In the genomic region with DNA sequence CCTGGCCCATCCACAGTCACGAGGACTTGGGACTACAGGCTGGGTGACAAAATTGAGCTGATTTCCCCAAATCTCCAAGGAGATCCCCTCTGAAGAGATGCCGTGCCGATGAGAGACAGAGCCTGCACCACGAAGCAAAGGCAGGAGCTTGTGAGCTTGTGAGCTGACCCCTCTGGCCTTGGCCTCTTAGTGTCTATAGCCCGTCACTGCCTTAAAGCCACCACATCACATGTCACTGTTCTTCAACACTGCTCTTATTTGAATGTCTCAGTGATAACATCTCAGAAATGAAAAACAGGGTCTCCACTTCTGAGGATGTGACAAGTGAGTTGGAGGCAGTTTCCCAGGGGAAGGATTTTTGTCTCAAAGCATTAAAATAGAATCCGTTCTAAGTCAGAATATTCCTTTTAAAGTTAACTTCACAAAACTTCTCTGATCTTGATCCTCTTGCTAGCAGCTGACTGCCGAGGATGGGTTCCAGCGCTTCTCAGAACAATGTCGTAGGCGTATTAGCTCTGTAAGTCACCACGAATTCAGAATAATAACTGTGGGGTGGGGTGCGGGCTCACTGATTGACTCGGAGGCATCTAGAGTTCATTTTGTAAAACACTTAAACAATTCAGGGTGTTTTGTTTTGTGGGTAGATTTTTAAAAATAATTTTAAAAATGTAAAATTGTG, we compare ENCODE assay signal across 8 cellular contexts. TPM values are rescaled to one million over a fixed set of nuclear protein-coding genes. Genes with fewer than 3 reads are reported as not detected.
DNase-seq lines count a peak whose midpoint lies in the region; ATAC-seq and TF ChIP-seq lines count a peak whose summit lies in the region.

No MANE protein-coding gene starts in this region.

- TF ChIP-seq CTCF in fibroblast of the aortic adventitia (IDR thresholded peaks at IDR 0.05; ENCODE audit: insufficient read depth, low read length), result no peak

- peak; percentile 80 to 86 for DNase-seq in activated CD4-positive, alpha-beta T cell treated with anti-CD3 and anti-CD28 coated beads, Interleukin-2, amount 50 U/mL, for 48 hours
- DNase-seq in fibroblast of the aortic adventitia (ENCODE audit: low read depth), result peak; percentile 79
- peak; percentile 48 to 72 (median 67) for DNase-seq in stimulated activated CD4-positive, alpha-beta T cell treated with anti-CD3 and anti-CD28 coated beads, TNF-alpha, amount 100 ng/mL, for 24 hours (ENCODE audit: low read depth in 3 of 3)
- DNase-seq in NCI-H1417 treated with DMSO at 0.1 percent for 48 hours (lab: John Stamatoyannopoulos, UW), result no peak
- DNase-seq in NCI-H2227 (lab: John Stamatoyannopoulos, UW; ENCODE audit: unreplicated experiment), result no peak
- no peak for DNase-seq in HuH-7 (ENCODE audit: low spot score)
- no peak for DNase-seq in NCI-H146 (lab: John Stamatoyannopoulos, UW)

- peak; percentile 38 for ATAC-seq in HG02642 (IDR thresholded peaks at IDR 0.05; ENCODE audit: poor library complexity, unreplicated experiment)

- peak overlapping the region; percentile 25 for H3K4me3 ChIP-seq in fibroblast of the aortic adventitia (ENCODE audit: low read depth, low read length)

RNA-seq across cellular contexts. Expression of gene CHST11, which starts 37.5 kb away (rescaled TPM):
- total RNA-seq in fibroblast of the aortic adventitia (ENCODE audit: low replicate concordance), result 10.8 and 13.4 TPM in 2 replicates

Comparison
In these comparisons a context has a peak if more than half of its experiments do, and no peak if none do; other contexts are left out.
1. DNase-seq: peak in activated CD4-positive, alpha-beta T cell treated with anti-CD3 and anti-CD28 coated beads, Interleukin-2, amount 50 U/mL, for 48 hours (2 of 2), fibroblast of the aortic adventitia (single experiment) and stimulated activated CD4-positive, alpha-beta T cell treated with anti-CD3 and anti-CD28 coated beads, TNF-alpha, amount 100 ng/mL, for 24 hours (3 of 3); none in NCI-H1417 treated with DMSO at 0.1 percent for 48 hours (single experiment), NCI-H2227 (single experiment), HuH-7 (single experiment) and NCI-H146 (single experiment).